Comparison of ENCODE assay signal across 8 cellular contexts in the genomic region with DNA sequence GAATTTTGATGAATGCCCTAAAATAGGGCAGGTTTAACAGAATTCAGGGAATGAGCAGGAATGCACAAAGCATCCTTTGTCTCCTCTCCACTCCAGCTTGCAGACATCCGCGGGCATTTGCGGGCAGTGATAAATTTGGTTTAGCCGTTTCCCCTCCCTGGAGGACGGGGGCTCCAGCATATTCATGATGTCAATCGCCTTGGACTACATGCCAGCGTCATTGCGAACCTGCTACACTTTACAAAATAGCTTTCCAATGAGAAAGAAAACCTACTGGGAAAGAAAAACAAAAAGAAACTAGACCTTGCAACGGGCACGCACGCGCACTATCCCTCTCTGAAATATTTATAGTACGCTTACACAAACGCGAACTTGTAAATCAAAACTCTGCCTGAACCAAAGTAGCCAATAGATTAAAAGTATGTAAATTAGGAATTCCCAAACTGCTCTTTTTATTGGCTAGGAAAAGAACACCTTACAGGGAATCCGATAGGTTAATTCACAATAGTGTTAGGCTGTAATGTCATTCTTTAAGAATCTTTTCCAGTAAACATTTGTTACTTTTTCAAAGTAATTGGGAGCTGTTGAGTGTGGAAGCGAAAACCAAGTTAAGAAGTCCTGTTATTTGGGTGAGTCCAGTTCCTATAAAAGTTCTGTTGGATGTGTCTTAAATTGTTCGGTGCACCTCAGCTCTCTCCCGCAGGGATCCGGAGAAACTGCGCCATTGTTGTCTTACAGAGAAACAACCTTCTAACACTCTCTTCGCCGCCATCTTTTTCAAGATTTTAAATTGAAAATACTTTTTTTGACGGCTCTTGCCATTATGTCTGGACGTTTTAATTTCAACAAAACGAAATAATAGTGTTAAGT.
DNase-seq lines count a peak whose midpoint lies in the region; ATAC-seq and TF ChIP-seq lines count a peak whose summit lies in the region.

No MANE protein-coding gene starts in this region.

- H3K4me3 Mint-ChIP-seq in Caco-2 (ENCODE audit: unreplicated experiment): no peak overlapping the region
- no peak overlapping the region for H3K4me3 Mint-ChIP-seq in activated naive CD8-positive, alpha-beta T cell treated with anti-CD3 and anti-CD28 coated beads, Interleukin-2, amount 10 ng/mL, durations not matched to agents 7 days and 5 days

- peak overlapping the region; percentile 26 for H4K12ac ChIP-seq in trophoblast cell (ENCODE audit: low read depth, low read length)

- H2BK5ac ChIP-seq in trophoblast cell (ENCODE audit: low read depth, low read length, poor library complexity): peak overlapping the region; percentile 82

- DNase-seq in Caco-2 (peak; percentile 63 to 69), GM20000 (ENCODE audit: low spot score) (peak; percentile 63), HT1080 (ENCODE audit: low read depth) (peak; percentile 23), Peyer's patch (peak; percentile 77 to 90 (median 78)), Right ventricle myocardium superior (peak; percentile 63), trophoblast cell (peak; percentile 75 to 93), SW 1271 (lab: John Stamatoyannopoulos, UW) (no peak)
- peak; percentile 59 for DNase-seq in activated naive CD8-positive, alpha-beta T cell treated with anti-CD3 and anti-CD28 coated beads, Interleukin-2, amount 10 ng/mL, durations not matched to agents 7 days and 5 days

- H3K4ac ChIP-seq in trophoblast cell (ENCODE audit: low read depth, low read length): peak overlapping the region; percentile 58

- H4K91ac ChIP-seq in trophoblast cell (ENCODE audit: low read depth, low read length): peak overlapping the region; percentile 77

- H3K36me3 Mint-ChIP-seq in Caco-2 (ENCODE audit: insufficient read depth, unreplicated experiment): no peaks in the 10 kb centered on the region
- peaks cover 3% of the 10 kb centered on the region for H3K36me3 Mint-ChIP-seq in activated naive CD8-positive, alpha-beta T cell treated with anti-CD3 and anti-CD28 coated beads, Interleukin-2, amount 10 ng/mL, durations not matched to agents 7 days and 5 days

- H2BK12ac ChIP-seq in trophoblast cell (ENCODE audit: low read length): no peak overlapping the region

- no peaks in the 10 kb centered on the region for H3K27me3 Mint-ChIP-seq in Caco-2 (ENCODE audit: insufficient read depth, unreplicated experiment)
- no peaks in the 10 kb centered on the region for H3K27me3 Mint-ChIP-seq in activated naive CD8-positive, alpha-beta T cell treated with anti-CD3 and anti-CD28 coated beads, Interleukin-2, amount 10 ng/mL, durations not matched to agents 7 days and 5 days

- H3K4me3 ChIP-seq in Caco-2 (ENCODE audit: low read depth, low read length) (peak overlapping the region; percentile 55), Peyer's patch (peak overlapping the region; percentile 42 to 65 (median 48)), trophoblast cell (ENCODE audit: low read depth, low read length) (peak overlapping the region; percentile 67)

- H3K27me3 ChIP-seq in Caco-2 (replicated peaks; ENCODE audit: control insufficient read depth, insufficient read depth, low read length) (no peaks in the 10 kb centered on the region), Peyer's patch (no peaks in the 10 kb centered on the region), trophoblast cell (ENCODE audit: insufficient read depth, low read length) (no peaks in the 10 kb centered on the region)

- no peaks in the 10 kb centered on the region for H3K9me3 Mint-ChIP-seq in Caco-2 (ENCODE audit: unreplicated experiment)
- no peaks in the 10 kb centered on the region for H3K9me3 Mint-ChIP-seq in activated naive CD8-positive, alpha-beta T cell treated with anti-CD3 and anti-CD28 coated beads, Interleukin-2, amount 10 ng/mL, durations not matched to agents 7 days and 5 days

- POLR2A ChIA-PET in Caco-2 (lab: Charles Lee): interaction anchor here (0.7 to 3.3 kb wide), 7 partner anchors 10 to 923 kb away, joined by 3 to 37 read pairs (median 4); a partner anchor contains a TSS
- POLR2A ChIA-PET in activated naive CD8-positive, alpha-beta T cell treated with anti-CD3 and anti-CD28 coated beads, Interleukin-2, amount 10 ng/mL, durations not matched to agents 7 days and 5 days (lab: Charles Lee): interaction anchor here (0.8 to 26.7 kb wide), 25 partner anchors 8 to 1669 kb away, joined by 3 to 1314 read pairs (median 7); a partner anchor contains a TSS

- H3K4me1 Mint-ChIP-seq in Caco-2 (ENCODE audit: low read depth, unreplicated experiment): no peaks in the 10 kb centered on the region
- H3K4me1 Mint-ChIP-seq in activated naive CD8-positive, alpha-beta T cell treated with anti-CD3 and anti-CD28 coated beads, Interleukin-2, amount 10 ng/mL, durations not matched to agents 7 days and 5 days: peaks cover 29% of the 10 kb centered on the region

- H3K4me1 ChIP-seq in Caco-2 (0 out of 2 replicates have a peak, but pooled peaks cover 8% of the 10 kb centered on the region), Peyer's patch (no peaks in the 10 kb centered on the region), trophoblast cell (ENCODE audit: control insufficient read depth in 1 of 2, insufficient read depth in 2 of 2, low read length in 2 of 2) (peaks cover 5 to 13% of the 10 kb centered on the region in 2 experiments)

- H3K9me3 ChIP-seq in Caco-2: no peaks in the 10 kb centered on the region
- H3K9me3 ChIP-seq in Peyer's patch: peaks cover 0 to 5% (median 0%) of the 10 kb centered on the region in 4 donors
- H3K9me3 ChIP-seq in trophoblast cell (ENCODE audit: insufficient read depth, low read depth, low read length): no peaks in the 10 kb centered on the region

- peak overlapping the region; percentile 68 for H2BK120ac ChIP-seq in trophoblast cell (ENCODE audit: insufficient read depth, low read length, poor library complexity)

- peak overlapping the region; percentile 69 for H4K8ac ChIP-seq in trophoblast cell (ENCODE audit: low read depth, low read length)

- ATAC-seq in activated naive CD8-positive, alpha-beta T cell treated with anti-CD3 and anti-CD28 coated beads, Interleukin-2, amount 10 ng/mL, durations not matched to agents 7 days and 5 days (ENCODE audit: low read depth): peak; percentile 77
- ATAC-seq in Right ventricle myocardium superior (ENCODE audit: poor library complexity): peak; percentile 90

- peak overlapping the region; percentile 71 for H2AFZ ChIP-seq in trophoblast cell (ENCODE audit: insufficient read depth, low read length, poor library complexity)

- no TSS peak for BruUV-seq in Caco-2 (replicated peaks; lab: Mats Ljungman, UMichigan)

- WGBS in trophoblast cell (ENCODE audit: extremely low coverage, insufficient coverage, insufficient read length): no CpG with 5 or more reads among the region's 26 CpGs

- no peak for TF ChIP-seq CTCF in Caco-2 (IDR thresholded peaks at IDR 0.05; ENCODE audit: insufficient read depth in 1 of 2, low read depth in 1 of 2, low read length in 1 of 2, severe bottlenecking in 1 of 2, unreplicated experiment in 1 of 2)
- TF ChIP-seq CTCF in GM20000 (IDR thresholded peaks at IDR 0.05; ENCODE audit: extremely low read depth, missing control alignments): no peak
- TF ChIP-seq CTCF in Peyer's patch (IDR thresholded peaks at IDR 0.05): peak in 1 of 6 experiments; percentile 11

- H3K79me2 ChIP-seq in trophoblast cell (ENCODE audit: control insufficient read depth, insufficient read depth, low read length, poor library complexity): peaks cover 7% of the 10 kb centered on the region

- peak overlapping the region; percentile 76 for H3K9ac ChIP-seq in trophoblast cell (ENCODE audit: low read length)

- H3K27ac Mint-ChIP-seq in Caco-2 (ENCODE audit: unreplicated experiment): no peak overlapping the region
- no peak overlapping the region for H3K27ac Mint-ChIP-seq in activated naive CD8-positive, alpha-beta T cell treated with anti-CD3 and anti-CD28 coated beads, Interleukin-2, amount 10 ng/mL, durations not matched to agents 7 days and 5 days

- intact Hi-C loops in Caco-2 (cut with micrococcal nuclease; ENCODE audit: unreplicated experiment): loop anchor here (1.0 kb wide), 1 partner anchor 27 kb away; a partner anchor contains a TSS
- intact Hi-C loops in Right ventricle myocardium superior (cut with DNase I): no loop called here

- no peak overlapping the region for H3K23ac ChIP-seq in trophoblast cell (ENCODE audit: low read length)

- peak overlapping the region; percentile 60 for H3K14ac ChIP-seq in trophoblast cell (ENCODE audit: low read length)

- CTCF ChIA-PET in Caco-2 (lab: Charles Lee): no interaction called here

- peaks cover 14% of the 10 kb centered on the region for H3K79me1 ChIP-seq in trophoblast cell (ENCODE audit: low read length)

- peak overlapping the region; percentile 68 for H3K4me2 ChIP-seq in trophoblast cell (ENCODE audit: low read length)

- H3K36me3 ChIP-seq in Caco-2 (ENCODE audit: control insufficient read depth, insufficient read depth, low read length): peaks cover 5% of the 10 kb centered on the region
- peaks cover 0 to 5% (median 0%) of the 10 kb centered on the region in 3 donors for H3K36me3 ChIP-seq in Peyer's patch
- H3K36me3 ChIP-seq in trophoblast cell (ENCODE audit: control insufficient read depth in 1 of 2, insufficient read depth in 2 of 2, low read length in 2 of 2): no peaks in the 10 kb centered on the region

- no peak overlapping the region for H3K18ac ChIP-seq in trophoblast cell (ENCODE audit: low read length)

- H3K27ac ChIP-seq in Peyer's patch (peak overlapping the region; percentile 74 to 91 (median 82)), trophoblast cell (ENCODE audit: low read depth, low read length) (peak overlapping the region; percentile 98)

- peak; percentile 67 to 80 for TF ChIP-seq POLR2A in Peyer's patch (IDR thresholded peaks at IDR 0.05)

- H2AK5ac ChIP-seq in trophoblast cell (ENCODE audit: low read length): no peak overlapping the region

Comparison
In these comparisons a context has a peak if more than half of its experiments do, and no peak if none do; other contexts are left out.
1. DNase-seq: peak in Caco-2 (2 of 2), GM20000 (single experiment), HT1080 (single experiment), Peyer's patch (3 of 3), activated naive CD8-positive, alpha-beta T cell treated with anti-CD3 and anti-CD28 coated beads, Interleukin-2, amount 10 ng/mL, durations not matched to agents 7 days and 5 days (single experiment), Right ventricle myocardium superior (single experiment) and trophoblast cell (2 of 2); none in SW 1271 (0 of 2).
2. Peak in every context shown above with its lines, with median percentiles within 50 percentile points of each other: H3K4me3 ChIP-seq.